In the genomic region with DNA sequence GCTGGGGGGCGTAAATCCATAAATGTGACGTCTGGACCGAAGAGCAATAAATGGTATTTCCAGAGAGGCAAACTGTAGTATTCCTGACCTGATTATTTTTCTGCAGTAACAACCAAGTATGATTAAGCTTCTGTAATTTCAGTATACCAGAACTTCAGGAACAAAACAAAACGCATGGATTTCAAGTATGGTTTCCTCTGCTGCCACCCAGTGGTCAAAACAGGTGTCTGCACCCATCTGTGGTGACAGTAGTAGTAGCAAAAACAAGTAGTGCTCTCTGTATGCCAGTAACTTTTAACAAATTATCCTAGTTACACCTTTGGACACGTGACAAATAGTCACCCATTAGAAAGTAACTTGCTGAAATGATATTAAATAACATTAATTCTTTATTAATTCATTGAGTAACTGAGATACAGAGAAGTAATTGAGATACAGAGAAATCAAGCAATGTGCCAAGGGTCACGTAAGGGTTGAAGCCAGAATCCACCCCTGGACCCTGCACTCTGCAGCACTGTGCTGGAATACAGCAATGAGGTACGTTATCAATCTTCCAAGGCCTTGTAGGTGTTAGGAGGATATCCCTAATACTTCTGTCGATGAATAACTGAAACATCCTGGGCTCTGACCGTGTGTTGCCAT, we compare ENCODE assay signal across 7 cellular contexts. TPM values are rescaled to one million over a fixed set of nuclear protein-coding genes. Genes with fewer than 3 reads are reported as not detected.
A peak's percentile ranks its signal among the peaks of the same experiment; 100 is the strongest.
DNase-seq lines count a peak whose midpoint lies in the region; ATAC-seq and TF ChIP-seq lines count a peak whose summit lies in the region.

No MANE protein-coding gene starts in this region.

- H3K4me1 ChIP-seq in liver (ENCODE audit: control insufficient read depth in 4 of 4, insufficient read depth in 4 of 4, low read length in 3 of 4) = peaks cover 0 to 8% (median 2%) of the 10 kb centered on the region in 4 donors

- WGBS in liver = 42% methylated on average over 9 of the region's 9 CpGs

- H3K9ac ChIP-seq in liver (ENCODE audit: low read depth in 1 of 2, low read length in 2 of 2) = peak overlapping the region; percentile 36 to 64

- no peaks in the 10 kb centered on the region for H3K36me3 ChIP-seq in liver (ENCODE audit: control insufficient read depth in 4 of 4, insufficient read depth in 3 of 4, low read depth in 1 of 4, low read length in 3 of 4)

- H3K27ac ChIP-seq in liver (ENCODE audit: low read depth in 1 of 2, low read length in 2 of 2) = no peak overlapping the region

- H3K27me3 ChIP-seq in liver (ENCODE audit: control insufficient read depth in 4 of 4, insufficient read depth in 4 of 4, low read length in 3 of 4) = peaks cover 0 to 1% (median 0%) of the 10 kb centered on the region in 4 donors

- DNase-seq in GM12865 (ENCODE audit: low read depth) = peak; percentile 69
- peak; percentile 79 for DNase-seq in NCI-H2196 (lab: John Stamatoyannopoulos, UW; ENCODE audit: unreplicated experiment)
- DNase-seq in choroid plexus epithelial cell (ENCODE audit: low read depth) = peak; percentile 86
- peak; percentile 42 to 56 for DNase-seq in stimulated activated CD4-positive, alpha-beta T cell treated with anti-CD3 and anti-CD28 coated beads, Interleukin-4, amount 100 ng/mL, for 48 hours (ENCODE audit: low read depth in 2 of 2)

- H3K9me3 ChIP-seq in liver (ENCODE audit: control insufficient read depth in 4 of 4, low read length in 3 of 4) = no peaks in the 10 kb centered on the region

- H3K4me3 ChIP-seq in GM12865 (ENCODE audit: low read depth, low read length) (no peak overlapping the region), choroid plexus epithelial cell (ENCODE audit: low read depth, low read length) (no peak overlapping the region), liver (ENCODE audit: low read depth in 1 of 3, low read length in 3 of 3) (peak overlapping the region in 2 of 3 donors; percentile 25 to 42)

- TF ChIP-seq CTCF in GM12865 (IDR thresholded peaks at IDR 0.05; ENCODE audit: insufficient read depth, low read depth, low read length, missing control alignments) (peak; percentile 88), choroid plexus epithelial cell (conservative IDR thresholded peaks at IDR 0.05; ENCODE audit: low read depth, low read length) (peak; percentile 88), liver (IDR thresholded peaks at IDR 0.05; ENCODE audit: low read depth, low read length, missing input control) (peak; percentile 94)

- peak; percentile 89 to 96 for TF ChIP-seq RAD21 in liver (IDR thresholded peaks at IDR 0.05)

- ATAC-seq in HG02938 (IDR thresholded peaks at IDR 0.05; ENCODE audit: unreplicated experiment) = peak; percentile 69
- peak; percentile 28 to 66 for ATAC-seq in activated CD4-positive, CD25-positive, alpha-beta regulatory T cell treated with anti-CD3 and anti-CD28 coated beads, Interleukin-2, amount 50 U/mL, for 24 hours

TF ChIP-seq in liver, 16 proteins besides CTCF, POLR2A, EP300 and RAD21:
- TF ChIP-seq HNF4G (IDR thresholded peaks at IDR 0.05) = no peak
- TF ChIP-seq, protein P1, sequence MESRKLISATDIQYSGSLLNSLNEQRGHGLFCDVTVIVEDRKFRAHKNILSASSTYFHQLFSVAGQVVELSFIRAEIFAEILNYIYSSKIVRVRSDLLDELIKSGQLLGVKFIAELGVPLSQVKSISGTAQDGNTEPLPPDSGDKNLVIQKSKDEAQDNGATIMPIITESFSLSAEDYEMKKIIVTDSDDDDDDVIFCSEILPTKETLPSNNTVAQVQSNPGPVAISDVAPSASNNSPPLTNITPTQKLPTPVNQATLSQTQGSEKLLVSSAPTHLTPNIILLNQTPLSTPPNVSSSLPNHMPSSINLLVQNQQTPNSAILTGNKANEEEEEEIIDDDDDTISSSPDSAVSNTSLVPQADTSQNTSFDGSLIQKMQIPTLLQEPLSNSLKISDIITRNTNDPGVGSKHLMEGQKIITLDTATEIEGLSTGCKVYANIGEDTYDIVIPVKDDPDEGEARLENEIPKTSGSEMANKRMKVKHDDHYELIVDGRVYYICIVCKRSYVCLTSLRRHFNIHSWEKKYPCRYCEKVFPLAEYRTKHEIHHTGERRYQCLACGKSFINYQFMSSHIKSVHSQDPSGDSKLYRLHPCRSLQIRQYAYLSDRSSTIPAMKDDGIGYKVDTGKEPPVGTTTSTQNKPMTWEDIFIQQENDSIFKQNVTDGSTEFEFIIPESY (IDR thresholded peaks at IDR 0.05) = no peak
- TF ChIP-seq TAF1 (conservative IDR thresholded peaks at IDR 0.05) = no peak
- no peak for TF ChIP-seq FOXA1 (IDR thresholded peaks at IDR 0.05)
- no peak for TF ChIP-seq YY1 (IDR thresholded peaks at IDR 0.05)
- no peak for TF ChIP-seq EGR1 (IDR thresholded peaks at IDR 0.05; ENCODE audit: low read depth in 2 of 2)
- no peak for TF ChIP-seq JUND (IDR thresholded peaks at IDR 0.05)
- TF ChIP-seq HNF4A (conservative IDR thresholded peaks at IDR 0.05) = no peak
- TF ChIP-seq GABPA (IDR thresholded peaks at IDR 0.05 in 1 of 2, conservative IDR thresholded peaks at IDR 0.05 in 1 of 2) = no peak
- TF ChIP-seq, protein P2, sequence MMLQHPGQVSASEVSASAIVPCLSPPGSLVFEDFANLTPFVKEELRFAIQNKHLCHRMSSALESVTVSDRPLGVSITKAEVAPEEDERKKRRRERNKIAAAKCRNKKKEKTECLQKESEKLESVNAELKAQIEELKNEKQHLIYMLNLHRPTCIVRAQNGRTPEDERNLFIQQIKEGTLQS (IDR thresholded peaks at IDR 0.05) = no peak
- TF ChIP-seq RXRA (IDR thresholded peaks at IDR 0.05) = no peak
- TF ChIP-seq, protein P3, sequence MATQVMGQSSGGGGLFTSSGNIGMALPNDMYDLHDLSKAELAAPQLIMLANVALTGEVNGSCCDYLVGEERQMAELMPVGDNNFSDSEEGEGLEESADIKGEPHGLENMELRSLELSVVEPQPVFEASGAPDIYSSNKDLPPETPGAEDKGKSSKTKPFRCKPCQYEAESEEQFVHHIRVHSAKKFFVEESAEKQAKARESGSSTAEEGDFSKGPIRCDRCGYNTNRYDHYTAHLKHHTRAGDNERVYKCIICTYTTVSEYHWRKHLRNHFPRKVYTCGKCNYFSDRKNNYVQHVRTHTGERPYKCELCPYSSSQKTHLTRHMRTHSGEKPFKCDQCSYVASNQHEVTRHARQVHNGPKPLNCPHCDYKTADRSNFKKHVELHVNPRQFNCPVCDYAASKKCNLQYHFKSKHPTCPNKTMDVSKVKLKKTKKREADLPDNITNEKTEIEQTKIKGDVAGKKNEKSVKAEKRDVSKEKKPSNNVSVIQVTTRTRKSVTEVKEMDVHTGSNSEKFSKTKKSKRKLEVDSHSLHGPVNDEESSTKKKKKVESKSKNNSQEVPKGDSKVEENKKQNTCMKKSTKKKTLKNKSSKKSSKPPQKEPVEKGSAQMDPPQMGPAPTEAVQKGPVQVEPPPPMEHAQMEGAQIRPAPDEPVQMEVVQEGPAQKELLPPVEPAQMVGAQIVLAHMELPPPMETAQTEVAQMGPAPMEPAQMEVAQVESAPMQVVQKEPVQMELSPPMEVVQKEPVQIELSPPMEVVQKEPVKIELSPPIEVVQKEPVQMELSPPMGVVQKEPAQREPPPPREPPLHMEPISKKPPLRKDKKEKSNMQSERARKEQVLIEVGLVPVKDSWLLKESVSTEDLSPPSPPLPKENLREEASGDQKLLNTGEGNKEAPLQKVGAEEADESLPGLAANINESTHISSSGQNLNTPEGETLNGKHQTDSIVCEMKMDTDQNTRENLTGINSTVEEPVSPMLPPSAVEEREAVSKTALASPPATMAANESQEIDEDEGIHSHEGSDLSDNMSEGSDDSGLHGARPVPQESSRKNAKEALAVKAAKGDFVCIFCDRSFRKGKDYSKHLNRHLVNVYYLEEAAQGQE (IDR thresholded peaks at IDR 0.05) = no peak

RNA-seq across cellular contexts. Expression of a gene that starts 7.9 kb away (rescaled TPM):
- total RNA-seq in liver = not detected
- polyA plus RNA-seq in liver = not detected

RNA-seq across cellular contexts. Expression of a gene that starts 9.8 kb away (rescaled TPM):
- 1 to 10 TPM; 7.0 to 7.3 TPM for total RNA-seq in liver
- polyA plus RNA-seq in liver = 10 to 100 TPM; 14.4 to 52.7 TPM

RNA-seq across cellular contexts. Expression of a gene that starts 16.0 kb away (rescaled TPM):
- total RNA-seq in liver = under 1 TPM; 0.08 to 0.19 TPM
- under 1 TPM; 0.14 to 0.21 TPM for polyA plus RNA-seq in liver

RNA-seq across cellular contexts. Expression of a gene that starts 50.1 kb away (rescaled TPM):
- total RNA-seq in liver = under 1 TPM; 0.47 to 0.59 TPM
- under 1 TPM; 0.07 to 0.44 TPM for polyA plus RNA-seq in liver

RNA-seq across cellular contexts. Expression of a gene that starts 54.8 kb away (rescaled TPM):
- under 1 TPM in 1 of 2 donors, not detected in 1; 0.50 TPM for total RNA-seq in liver
- under 1 TPM; 0.06 to 0.10 TPM for polyA plus RNA-seq in liver

Comparison
In these comparisons a context has a peak if more than half of its experiments do, and no peak if none do; other contexts are left out.
1. H3K4me3 ChIP-seq: peak in liver (2 of 3); none in GM12865 (single experiment) and choroid plexus epithelial cell (single experiment).
2. Peak in every context shown above with its lines, with median percentiles within 50 percentile points of each other: DNase-seq and CTCF ChIP-seq.